1 cellular context compared by ENCODE assay signal in the genomic region with DNA sequence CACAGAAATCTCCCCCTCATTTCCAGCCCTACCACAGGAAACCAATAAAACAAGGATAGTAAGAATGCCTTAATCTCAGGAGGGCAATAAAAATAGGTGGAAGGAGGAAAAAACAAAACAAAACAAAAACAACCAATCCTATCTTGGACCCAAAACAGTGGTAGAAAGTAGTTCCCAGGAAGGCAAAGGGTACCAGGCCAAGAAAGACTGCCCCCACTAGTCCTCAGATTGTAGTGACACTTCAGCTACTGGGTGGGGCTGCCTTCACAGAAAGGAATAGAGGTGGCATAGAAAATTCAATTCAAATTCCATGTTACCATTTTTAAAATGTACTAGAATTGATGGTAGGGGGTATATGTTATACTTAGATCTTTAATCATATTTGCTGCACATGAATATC.
TF ChIP-seq lines count a peak whose summit lies in the region.

No MANE protein-coding gene starts in this region.

TF ChIP-seq in neural cell, 6 proteins besides CTCF, POLR2A, EP300 and RAD21:
- TF ChIP-seq EZH2 (IDR thresholded peaks at IDR 0.05; ENCODE audit: borderline replicate concordance, insufficient read depth, low read length, poor library complexity, severe bottlenecking): no peak
- TF ChIP-seq SMC3 (conservative IDR thresholded peaks at IDR 0.05; ENCODE audit: poor library complexity): peak; percentile 25
- TF ChIP-seq MXI1 (conservative IDR thresholded peaks at IDR 0.05; ENCODE audit: poor library complexity, severe bottlenecking): no peak
- TF ChIP-seq POLR2AphosphoS5 (IDR thresholded peaks at IDR 0.05): no peak
- TF ChIP-seq TAF1 (IDR thresholded peaks at IDR 0.05; ENCODE audit: low read depth): no peak
- TF ChIP-seq, protein P1, sequence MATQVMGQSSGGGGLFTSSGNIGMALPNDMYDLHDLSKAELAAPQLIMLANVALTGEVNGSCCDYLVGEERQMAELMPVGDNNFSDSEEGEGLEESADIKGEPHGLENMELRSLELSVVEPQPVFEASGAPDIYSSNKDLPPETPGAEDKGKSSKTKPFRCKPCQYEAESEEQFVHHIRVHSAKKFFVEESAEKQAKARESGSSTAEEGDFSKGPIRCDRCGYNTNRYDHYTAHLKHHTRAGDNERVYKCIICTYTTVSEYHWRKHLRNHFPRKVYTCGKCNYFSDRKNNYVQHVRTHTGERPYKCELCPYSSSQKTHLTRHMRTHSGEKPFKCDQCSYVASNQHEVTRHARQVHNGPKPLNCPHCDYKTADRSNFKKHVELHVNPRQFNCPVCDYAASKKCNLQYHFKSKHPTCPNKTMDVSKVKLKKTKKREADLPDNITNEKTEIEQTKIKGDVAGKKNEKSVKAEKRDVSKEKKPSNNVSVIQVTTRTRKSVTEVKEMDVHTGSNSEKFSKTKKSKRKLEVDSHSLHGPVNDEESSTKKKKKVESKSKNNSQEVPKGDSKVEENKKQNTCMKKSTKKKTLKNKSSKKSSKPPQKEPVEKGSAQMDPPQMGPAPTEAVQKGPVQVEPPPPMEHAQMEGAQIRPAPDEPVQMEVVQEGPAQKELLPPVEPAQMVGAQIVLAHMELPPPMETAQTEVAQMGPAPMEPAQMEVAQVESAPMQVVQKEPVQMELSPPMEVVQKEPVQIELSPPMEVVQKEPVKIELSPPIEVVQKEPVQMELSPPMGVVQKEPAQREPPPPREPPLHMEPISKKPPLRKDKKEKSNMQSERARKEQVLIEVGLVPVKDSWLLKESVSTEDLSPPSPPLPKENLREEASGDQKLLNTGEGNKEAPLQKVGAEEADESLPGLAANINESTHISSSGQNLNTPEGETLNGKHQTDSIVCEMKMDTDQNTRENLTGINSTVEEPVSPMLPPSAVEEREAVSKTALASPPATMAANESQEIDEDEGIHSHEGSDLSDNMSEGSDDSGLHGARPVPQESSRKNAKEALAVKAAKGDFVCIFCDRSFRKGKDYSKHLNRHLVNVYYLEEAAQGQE (IDR thresholded peaks at IDR 0.05; ENCODE audit: borderline replicate concordance): no peak
